ENCODE assay signal across 1 cellular context in the genomic region with DNA sequence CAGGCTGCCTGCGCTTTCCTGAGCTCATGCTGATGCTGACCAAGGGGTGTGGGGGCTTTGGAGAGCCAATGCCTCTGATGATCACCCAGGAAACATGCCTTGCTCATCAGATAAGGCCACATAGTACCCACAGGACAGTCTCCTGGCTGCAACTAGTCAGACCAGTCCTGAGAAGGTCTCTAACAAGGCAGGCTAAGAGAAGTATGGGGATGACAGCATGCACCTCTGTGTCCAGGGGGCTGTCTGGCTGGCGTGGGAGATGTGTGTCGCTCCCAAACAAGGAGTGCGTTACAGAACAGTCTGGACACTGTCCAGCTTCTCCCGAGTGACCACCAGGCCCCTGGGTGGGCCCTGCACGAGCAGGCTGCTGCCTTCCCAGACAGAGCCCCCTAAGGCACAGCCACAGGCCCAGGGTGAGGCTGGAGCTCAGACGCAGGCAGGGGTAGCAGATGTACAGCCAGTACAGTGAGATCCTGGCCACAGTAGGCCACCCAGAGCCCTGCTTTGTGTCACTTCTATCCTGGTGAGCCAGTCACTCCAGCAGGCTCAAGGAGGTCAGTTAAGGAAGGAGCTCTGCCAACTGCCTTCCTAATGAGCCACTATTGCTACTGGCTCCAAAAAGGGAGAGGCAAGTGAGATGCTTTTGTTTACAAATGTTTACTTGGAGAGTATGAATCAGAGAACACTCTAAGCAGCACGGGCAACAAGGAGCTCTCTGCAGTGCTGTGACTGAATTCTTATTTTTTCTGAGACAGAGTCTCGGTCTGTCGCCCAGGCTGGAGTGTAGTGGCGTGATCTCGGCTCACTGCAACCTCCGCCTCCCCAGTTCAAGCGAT.
TF ChIP-seq lines count a peak whose summit lies in the region.

No MANE protein-coding gene starts in this region.

TF ChIP-seq in K562, 482 proteins besides CTCF, POLR2A, EP300 and RAD21 (continues in another document):
- TF ChIP-seq ZNF584 (CRISPR knock-in tag; IDR thresholded peaks at IDR 0.05; ENCODE audit: low read depth) (no peak), NONO (IDR thresholded peaks at IDR 0.05; ENCODE audit: low read depth in 2 of 2, low read length in 1 of 2) (no peak), ZNF830 (CRISPR knock-in tag; IDR thresholded peaks at IDR 0.05) (no peak), ATF1 (CRISPR knock-in tag; IDR thresholded peaks at IDR 0.05) (no peak), ATF1 (tag; IDR thresholded peaks at IDR 0.05) (no peak), FOXM1 (IDR thresholded peaks at IDR 0.05; ENCODE audit: low read depth) (no peak), FOXM1 (CRISPR knock-in tag; IDR thresholded peaks at IDR 0.05; ENCODE audit: low read depth) (0 out of 2 replicates have a peak, but pooled peaks have one; percentile 32), FOXJ3 (CRISPR knock-in tag; IDR thresholded peaks at IDR 0.05) (no peak), HMG20A (CRISPR knock-in tag; conservative IDR thresholded peaks at IDR 0.05) (no peak), POLR2AphosphoS2 (IDR thresholded peaks at IDR 0.05; ENCODE audit: low read length) (peak; percentile 83; the same call in 1 of the 2 replicates), SMARCA4 (IDR thresholded peaks at IDR 0.05) (no peak), PURB (CRISPR knock-in tag; IDR thresholded peaks at IDR 0.05; ENCODE audit: low read depth) (no peak), NR3C1 (CRISPR knock-in tag; IDR thresholded peaks at IDR 0.05) (no peak; the same call in 1 of the 2 replicates), MTA3 (IDR thresholded peaks at IDR 0.05; ENCODE audit: borderline replicate concordance) (no peak), HSF4 (CRISPR knock-in tag; IDR thresholded peaks at IDR 0.05; ENCODE audit: borderline replicate concordance) (no peak), HNRNPK (IDR thresholded peaks at IDR 0.05; ENCODE audit: low read depth, low read length, poor library complexity, severe bottlenecking) (no peak), ZEB2 (IDR thresholded peaks at IDR 0.05) (no peak), POLR2AphosphoS5 (IDR thresholded peaks at IDR 0.05; ENCODE audit: control insufficient read depth, insufficient read depth, low read depth, low read length) (peak; percentile 39; the same call in 1 of the 2 replicates), POLR2B (IDR thresholded peaks at IDR 0.05; ENCODE audit: low read depth, partially characterized antibody) (no peak), RFX1 (IDR thresholded peaks at IDR 0.05) (no peak), CHCHD3 (CRISPR knock-in tag; IDR thresholded peaks at IDR 0.05) (no peak), ZNF551 (CRISPR knock-in tag; IDR thresholded peaks at IDR 0.05) (no peak), ZFPM2 (CRISPR knock-in tag; IDR thresholded peaks at IDR 0.05) (no peak), SMARCC2 (IDR thresholded peaks at IDR 0.05; ENCODE audit: low read depth) (no peak), RBM22 (IDR thresholded peaks at IDR 0.05; ENCODE audit: low read depth, low read length, poor library complexity, severe bottlenecking) (peak; percentile 82), MED1 (CRISPR knock-in tag; IDR thresholded peaks at IDR 0.05; ENCODE audit: borderline replicate concordance) (0 out of 2 replicates have a peak, but pooled peaks have one; percentile 15), ZNF764 (CRISPR knock-in tag; IDR thresholded peaks at IDR 0.05; ENCODE audit: low read depth) (no peak), ZNF121 (CRISPR knock-in tag; conservative IDR thresholded peaks at IDR 0.05) (no peak; the same call in 1 of the 2 replicates), ZNF696 (CRISPR knock-in tag; conservative IDR thresholded peaks at IDR 0.05) (no peak), SRSF7 (optimal IDR thresholded peaks at IDR 0.05; ENCODE audit: low read depth, low read length) (no peak), FOXA3 (CRISPR knock-in tag; conservative IDR thresholded peaks at IDR 0.05 in 1 of 2, IDR thresholded peaks at IDR 0.05 in 1 of 2) (peak in 1 of 2 experiments; percentile 78; a peak in 2 of 4 replicates)
- TF ChIP-seq, protein P1, sequence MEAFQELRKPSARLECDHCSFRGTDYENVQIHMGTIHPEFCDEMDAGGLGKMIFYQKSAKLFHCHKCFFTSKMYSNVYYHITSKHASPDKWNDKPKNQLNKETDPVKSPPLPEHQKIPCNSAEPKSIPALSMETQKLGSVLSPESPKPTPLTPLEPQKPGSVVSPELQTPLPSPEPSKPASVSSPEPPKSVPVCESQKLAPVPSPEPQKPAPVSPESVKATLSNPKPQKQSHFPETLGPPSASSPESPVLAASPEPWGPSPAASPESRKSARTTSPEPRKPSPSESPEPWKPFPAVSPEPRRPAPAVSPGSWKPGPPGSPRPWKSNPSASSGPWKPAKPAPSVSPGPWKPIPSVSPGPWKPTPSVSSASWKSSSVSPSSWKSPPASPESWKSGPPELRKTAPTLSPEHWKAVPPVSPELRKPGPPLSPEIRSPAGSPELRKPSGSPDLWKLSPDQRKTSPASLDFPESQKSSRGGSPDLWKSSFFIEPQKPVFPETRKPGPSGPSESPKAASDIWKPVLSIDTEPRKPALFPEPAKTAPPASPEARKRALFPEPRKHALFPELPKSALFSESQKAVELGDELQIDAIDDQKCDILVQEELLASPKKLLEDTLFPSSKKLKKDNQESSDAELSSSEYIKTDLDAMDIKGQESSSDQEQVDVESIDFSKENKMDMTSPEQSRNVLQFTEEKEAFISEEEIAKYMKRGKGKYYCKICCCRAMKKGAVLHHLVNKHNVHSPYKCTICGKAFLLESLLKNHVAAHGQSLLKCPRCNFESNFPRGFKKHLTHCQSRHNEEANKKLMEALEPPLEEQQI (IDR thresholded peaks at IDR 0.05): no peak
- TF ChIP-seq, protein P2, sequence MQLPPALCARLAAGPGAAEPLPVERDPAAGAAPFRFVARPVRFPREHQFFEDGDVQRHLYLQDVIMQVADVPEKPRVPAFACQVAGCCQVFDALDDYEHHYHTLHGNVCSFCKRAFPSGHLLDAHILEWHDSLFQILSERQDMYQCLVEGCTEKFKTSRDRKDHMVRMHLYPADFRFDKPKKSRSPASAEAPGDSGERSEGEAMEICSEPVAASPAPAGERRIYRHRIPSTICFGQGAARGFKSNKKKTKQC (CRISPR knock-in tag; IDR thresholded peaks at IDR 0.05): no peak
- TF ChIP-seq, protein P3, sequence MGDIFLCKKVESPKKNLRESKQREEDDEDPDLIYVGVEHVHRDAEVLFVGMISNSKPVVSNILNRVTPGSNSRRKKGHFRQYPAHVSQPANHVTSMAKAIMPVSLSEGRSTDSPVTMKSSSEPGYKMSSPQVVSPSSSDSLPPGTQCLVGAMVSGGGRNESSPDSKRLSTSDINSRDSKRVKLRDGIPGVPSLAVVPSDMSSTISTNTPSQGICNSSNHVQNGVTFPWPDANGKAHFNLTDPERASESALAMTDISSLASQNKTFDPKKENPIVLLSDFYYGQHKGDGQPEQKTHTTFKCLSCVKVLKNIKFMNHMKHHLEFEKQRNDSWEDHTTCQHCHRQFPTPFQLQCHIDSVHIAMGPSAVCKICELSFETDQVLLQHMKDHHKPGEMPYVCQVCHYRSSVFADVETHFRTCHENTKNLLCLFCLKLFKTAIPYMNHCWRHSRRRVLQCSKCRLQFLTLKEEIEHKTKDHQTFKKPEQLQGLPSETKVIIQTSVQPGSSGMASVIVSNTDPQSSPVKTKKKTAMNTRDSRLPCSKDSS (IDR thresholded peaks at IDR 0.05; ENCODE audit: low read depth, partially characterized antibody): no peak
- TF ChIP-seq, protein P4, sequence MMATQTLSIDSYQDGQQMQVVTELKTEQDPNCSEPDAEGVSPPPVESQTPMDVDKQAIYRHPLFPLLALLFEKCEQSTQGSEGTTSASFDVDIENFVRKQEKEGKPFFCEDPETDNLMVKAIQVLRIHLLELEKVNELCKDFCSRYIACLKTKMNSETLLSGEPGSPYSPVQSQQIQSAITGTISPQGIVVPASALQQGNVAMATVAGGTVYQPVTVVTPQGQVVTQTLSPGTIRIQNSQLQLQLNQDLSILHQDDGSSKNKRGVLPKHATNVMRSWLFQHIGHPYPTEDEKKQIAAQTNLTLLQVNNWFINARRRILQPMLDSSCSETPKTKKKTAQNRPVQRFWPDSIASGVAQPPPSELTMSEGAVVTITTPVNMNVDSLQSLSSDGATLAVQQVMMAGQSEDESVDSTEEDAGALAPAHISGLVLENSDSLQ (IDR thresholded peaks at IDR 0.05): no peak
- TF ChIP-seq, protein P5, sequence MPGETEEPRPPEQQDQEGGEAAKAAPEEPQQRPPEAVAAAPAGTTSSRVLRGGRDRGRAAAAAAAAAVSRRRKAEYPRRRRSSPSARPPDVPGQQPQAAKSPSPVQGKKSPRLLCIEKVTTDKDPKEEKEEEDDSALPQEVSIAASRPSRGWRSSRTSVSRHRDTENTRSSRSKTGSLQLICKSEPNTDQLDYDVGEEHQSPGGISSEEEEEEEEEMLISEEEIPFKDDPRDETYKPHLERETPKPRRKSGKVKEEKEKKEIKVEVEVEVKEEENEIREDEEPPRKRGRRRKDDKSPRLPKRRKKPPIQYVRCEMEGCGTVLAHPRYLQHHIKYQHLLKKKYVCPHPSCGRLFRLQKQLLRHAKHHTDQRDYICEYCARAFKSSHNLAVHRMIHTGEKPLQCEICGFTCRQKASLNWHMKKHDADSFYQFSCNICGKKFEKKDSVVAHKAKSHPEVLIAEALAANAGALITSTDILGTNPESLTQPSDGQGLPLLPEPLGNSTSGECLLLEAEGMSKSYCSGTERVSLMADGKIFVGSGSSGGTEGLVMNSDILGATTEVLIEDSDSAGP (CRISPR knock-in tag; IDR thresholded peaks at IDR 0.05): no peak
- TF ChIP-seq, protein P6, sequence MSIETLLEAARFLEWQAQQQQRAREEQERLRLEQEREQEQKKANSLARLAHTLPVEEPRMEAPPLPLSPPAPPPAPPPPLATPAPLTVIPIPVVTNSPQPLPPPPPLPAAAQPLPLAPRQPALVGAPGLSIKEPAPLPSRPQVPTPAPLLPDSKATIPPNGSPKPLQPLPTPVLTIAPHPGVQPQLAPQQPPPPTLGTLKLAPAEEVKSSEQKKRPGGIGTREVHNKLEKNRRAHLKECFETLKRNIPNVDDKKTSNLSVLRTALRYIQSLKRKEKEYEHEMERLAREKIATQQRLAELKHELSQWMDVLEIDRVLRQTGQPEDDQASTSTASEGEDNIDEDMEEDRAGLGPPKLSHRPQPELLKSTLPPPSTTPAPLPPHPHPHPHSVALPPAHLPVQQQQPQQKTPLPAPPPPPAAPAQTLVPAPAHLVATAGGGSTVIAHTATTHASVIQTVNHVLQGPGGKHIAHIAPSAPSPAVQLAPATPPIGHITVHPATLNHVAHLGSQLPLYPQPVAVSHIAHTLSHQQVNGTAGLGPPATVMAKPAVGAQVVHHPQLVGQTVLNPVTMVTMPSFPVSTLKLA (conservative IDR thresholded peaks at IDR 0.05): no peak
- TF ChIP-seq, protein P7, sequence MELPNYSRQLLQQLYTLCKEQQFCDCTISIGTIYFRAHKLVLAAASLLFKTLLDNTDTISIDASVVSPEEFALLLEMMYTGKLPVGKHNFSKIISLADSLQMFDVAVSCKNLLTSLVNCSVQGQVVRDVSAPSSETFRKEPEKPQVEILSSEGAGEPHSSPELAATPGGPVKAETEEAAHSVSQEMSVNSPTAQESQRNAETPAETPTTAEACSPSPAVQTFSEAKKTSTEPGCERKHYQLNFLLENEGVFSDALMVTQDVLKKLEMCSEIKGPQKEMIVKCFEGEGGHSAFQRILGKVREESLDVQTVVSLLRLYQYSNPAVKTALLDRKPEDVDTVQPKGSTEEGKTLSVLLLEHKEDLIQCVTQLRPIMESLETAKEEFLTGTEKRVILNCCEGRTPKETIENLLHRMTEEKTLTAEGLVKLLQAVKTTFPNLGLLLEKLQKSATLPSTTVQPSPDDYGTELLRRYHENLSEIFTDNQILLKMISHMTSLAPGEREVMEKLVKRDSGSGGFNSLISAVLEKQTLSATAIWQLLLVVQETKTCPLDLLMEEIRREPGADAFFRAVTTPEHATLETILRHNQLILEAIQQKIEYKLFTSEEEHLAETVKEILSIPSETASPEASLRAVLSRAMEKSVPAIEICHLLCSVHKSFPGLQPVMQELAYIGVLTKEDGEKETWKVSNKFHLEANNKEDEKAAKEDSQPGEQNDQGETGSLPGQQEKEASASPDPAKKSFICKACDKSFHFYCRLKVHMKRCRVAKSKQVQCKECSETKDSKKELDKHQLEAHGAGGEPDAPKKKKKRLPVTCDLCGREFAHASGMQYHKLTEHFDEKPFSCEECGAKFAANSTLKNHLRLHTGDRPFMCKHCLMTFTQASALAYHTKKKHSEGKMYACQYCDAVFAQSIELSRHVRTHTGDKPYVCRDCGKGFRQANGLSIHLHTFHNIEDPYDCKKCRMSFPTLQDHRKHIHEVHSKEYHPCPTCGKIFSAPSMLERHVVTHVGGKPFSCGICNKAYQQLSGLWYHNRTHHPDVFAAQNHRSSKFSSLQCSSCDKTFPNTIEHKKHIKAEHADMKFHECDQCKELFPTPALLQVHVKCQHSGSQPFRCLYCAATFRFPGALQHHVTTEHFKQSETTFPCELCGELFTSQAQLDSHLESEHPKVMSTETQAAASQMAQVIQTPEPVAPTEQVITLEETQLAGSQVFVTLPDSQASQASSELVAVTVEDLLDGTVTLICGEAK (IDR thresholded peaks at IDR 0.05): no peak
- TF ChIP-seq, protein P7 (CRISPR knock-in tag; IDR thresholded peaks at IDR 0.05): peak; percentile 43; the same call in 1 of the 2 replicates
- TF ChIP-seq, protein P8, sequence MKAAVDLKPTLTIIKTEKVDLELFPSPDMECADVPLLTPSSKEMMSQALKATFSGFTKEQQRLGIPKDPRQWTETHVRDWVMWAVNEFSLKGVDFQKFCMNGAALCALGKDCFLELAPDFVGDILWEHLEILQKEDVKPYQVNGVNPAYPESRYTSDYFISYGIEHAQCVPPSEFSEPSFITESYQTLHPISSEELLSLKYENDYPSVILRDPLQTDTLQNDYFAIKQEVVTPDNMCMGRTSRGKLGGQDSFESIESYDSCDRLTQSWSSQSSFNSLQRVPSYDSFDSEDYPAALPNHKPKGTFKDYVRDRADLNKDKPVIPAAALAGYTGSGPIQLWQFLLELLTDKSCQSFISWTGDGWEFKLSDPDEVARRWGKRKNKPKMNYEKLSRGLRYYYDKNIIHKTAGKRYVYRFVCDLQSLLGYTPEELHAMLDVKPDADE (conservative IDR thresholded peaks at IDR 0.05; ENCODE audit: control insufficient read depth, low read depth, low read length): 0 out of 2 replicates have a peak, but pooled peaks have one; percentile 17
